In the genomic region with DNA sequence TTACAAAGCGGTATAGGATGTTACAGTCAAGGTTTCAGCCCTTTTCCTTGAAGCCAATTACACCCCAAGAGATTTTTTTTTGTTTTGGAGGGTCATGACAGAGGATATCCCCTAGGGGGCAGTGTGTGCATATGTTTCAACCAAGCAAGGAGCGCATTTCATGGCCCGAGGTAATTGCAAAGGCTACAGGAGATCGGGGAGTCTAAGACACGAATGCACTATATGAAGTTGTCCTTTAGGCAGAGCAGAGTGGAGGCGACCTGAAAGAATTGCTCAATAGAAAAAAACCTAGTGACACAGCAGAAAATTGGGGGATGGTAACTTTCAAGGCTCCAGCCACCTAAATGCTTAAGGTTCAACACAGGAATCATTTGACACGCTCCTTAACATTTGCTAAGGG, we compare ENCODE assay signal across 8 cellular contexts.
DNase-seq lines count a peak whose midpoint lies in the region; ATAC-seq lines count a peak whose summit lies in the region.

No MANE protein-coding gene starts in this region.

- H3K18ac ChIP-seq in mesenchymal stem cell (ENCODE audit: low read depth in 1 of 2, low read length in 2 of 2) = no peak overlapping the region

- no peak overlapping the region for H2BK12ac ChIP-seq in mesenchymal stem cell (ENCODE audit: low read length in 2 of 2)

- no peak overlapping the region for H2BK120ac ChIP-seq in mesenchymal stem cell (ENCODE audit: low read depth, low read length)

- DNase-seq in COLO668 (lab: John Stamatoyannopoulos, UW; ENCODE audit: unreplicated experiment) (peak; percentile 30), NCI-H524 treated with DMSO at 0.1 percent for 48 hours (lab: John Stamatoyannopoulos, UW) (peak; percentile 51), mesenchymal stem cell (peak; percentile 82)
- peak; percentile 40 for DNase-seq in activated CD4-positive, alpha-beta T cell treated with anti-CD3 and anti-CD28 coated beads, Interleukin-2, amount 50 U/mL, for 1 hour
- peak; percentile 29 for DNase-seq in effector CD8-positive, alpha-beta T cell (lab: John Stamatoyannopoulos, UW)
- peak; percentile 3 to 17 for DNase-seq in stimulated activated CD8-positive, alpha-beta memory T cell treated with anti-CD3 and anti-CD28 coated beads, Interleukin-7, amount 100 ng/mL, for 4 hours (ENCODE audit: low read depth in 2 of 2)

- H3K79me1 ChIP-seq in mesenchymal stem cell (replicated peaks; ENCODE audit: low read length, poor library complexity, severe bottlenecking) = no peaks in the 10 kb centered on the region

- no peak overlapping the region for H2AFZ ChIP-seq in mesenchymal stem cell (ENCODE audit: low read depth, low read length)

- peak overlapping the region; percentile 67 for H3K9ac ChIP-seq in mesenchymal stem cell (ENCODE audit: low read length)

- H3K27me3 ChIP-seq in mesenchymal stem cell (ENCODE audit: control insufficient read depth in 1 of 2, insufficient read depth in 1 of 2, low read length in 2 of 2) = no peaks in the 10 kb centered on the region

- H3K4me2 ChIP-seq in mesenchymal stem cell (ENCODE audit: low read length, poor library complexity, severe bottlenecking) = no peak overlapping the region

- H3K14ac ChIP-seq in mesenchymal stem cell (ENCODE audit: low read length in 2 of 2) = no peak overlapping the region

- H3K23ac ChIP-seq in mesenchymal stem cell (ENCODE audit: low read length in 2 of 2) = no peak overlapping the region

- H3K9me3 ChIP-seq in mesenchymal stem cell (ENCODE audit: control insufficient read depth, low read length) = no peaks in the 10 kb centered on the region

- H3K27ac ChIP-seq in mesenchymal stem cell (ENCODE audit: low read length, poor library complexity, severe bottlenecking) = no peak overlapping the region

- no peak overlapping the region for H3K4ac ChIP-seq in mesenchymal stem cell (ENCODE audit: low read depth in 1 of 2, low read length in 2 of 2)

- no peaks in the 10 kb centered on the region for H3K36me3 ChIP-seq in mesenchymal stem cell (ENCODE audit: control insufficient read depth in 1 of 2, insufficient read depth in 2 of 2, low read depth in 1 of 2, low read length in 2 of 2)

- H3K4me1 ChIP-seq in mesenchymal stem cell (ENCODE audit: control insufficient read depth, insufficient read depth, low read depth, low read length) = no peaks in the 10 kb centered on the region

- no peak overlapping the region for H3K4me3 ChIP-seq in mesenchymal stem cell (ENCODE audit: insufficient read depth in 1 of 2, low read depth in 1 of 2, low read length in 2 of 2)

- WGBS in mesenchymal stem cell = 2% methylated on average over 5 of the region's 7 CpGs

- ATAC-seq in GM19397 (IDR thresholded peaks at IDR 0.05; ENCODE audit: unreplicated experiment) = peak; percentile 58
- peak; percentile 67 for ATAC-seq in HG03558 (IDR thresholded peaks at IDR 0.05; ENCODE audit: extremely low read depth, unreplicated experiment)

- H4K8ac ChIP-seq in mesenchymal stem cell (ENCODE audit: low read length) = no peak overlapping the region

- H4K91ac ChIP-seq in mesenchymal stem cell (ENCODE audit: low read length) = no peak overlapping the region

- H2AK5ac ChIP-seq in mesenchymal stem cell (ENCODE audit: low read length, severe bottlenecking) = no peak overlapping the region

- no peak overlapping the region for H2BK5ac ChIP-seq in mesenchymal stem cell (ENCODE audit: low read depth, low read length, poor library complexity, severe bottlenecking)

- H2BK15ac ChIP-seq in mesenchymal stem cell (ENCODE audit: low read depth, poor library complexity, severe bottlenecking) = no peak overlapping the region

Comparison
In these comparisons a context has a peak if more than half of its experiments do, and no peak if none do; other contexts are left out.
1. DNase-seq: peak in every context shown above with its lines; median percentile 82 in mesenchymal stem cell; 51 in NCI-H524 treated with DMSO at 0.1 percent for 48 hours; 40 in activated CD4-positive, alpha-beta T cell treated with anti-CD3 and anti-CD28 coated beads, Interleukin-2, amount 50 U/mL, for 1 hour; 30 in COLO668; 29 in effector CD8-positive, alpha-beta T cell; 10 in stimulated activated CD8-positive, alpha-beta memory T cell treated with anti-CD3 and anti-CD28 coated beads, Interleukin-7, amount 100 ng/mL, for 4 hours.